In genomic region chr16:85481206-85481605, GRCh38 we compare ENCODE assay signal across 1 cellular context.
TF ChIP-seq lines count a peak whose summit lies in the region.

No MANE protein-coding gene starts in this region.

TF ChIP-seq in H1, 55 proteins besides CTCF, POLR2A, EP300 and RAD21 (continued from another document):
- no peak for TF ChIP-seq CBX8 (IDR thresholded peaks at IDR 0.05; ENCODE audit: borderline replicate concordance, low read depth, low read length)
- no peak for TF ChIP-seq SP2 (IDR thresholded peaks at IDR 0.05; ENCODE audit: low read length)
TF ChIP-seq in H1: peak in this region for 0.
